In genomic region chr7:90349305-90349704, GRCh38 we compare ENCODE assay signal across 22 cellular contexts. TPM values are rescaled to one million over a fixed set of nuclear protein-coding genes. Genes with fewer than 3 reads are reported as not detected.
A peak's percentile ranks its signal among the peaks of the same experiment; 100 is the strongest.
DNase-seq lines count a peak whose midpoint lies in the region; ATAC-seq and TF ChIP-seq lines count a peak whose summit lies in the region.
"Had no signal": no experiment of that assay in that cellular context is flagged by ENCODE, and none has a peak within 500 bp of the region (broad histone marks: within the 10 kb centered on the region; RNA-seq: fewer than 3 reads in every experiment).

No MANE protein-coding gene starts in this region.

- H3K27me3 Mint-ChIP-seq in T-helper 1 cell treated with Interleukin-12 subunit alpha and Interleukin-12 subunit beta and Interleukin-4 antibody, amounts not matched to agents 30 μg/mL and 1 μg/mL, for 36 hours (ENCODE audit: low read depth): no peaks in the 10 kb centered on the region
- H3K27me3 Mint-ChIP-seq in Caco-2 (ENCODE audit: insufficient read depth, unreplicated experiment) (no peaks in the 10 kb centered on the region), nephron progenitor cell (ENCODE audit: low read depth, poor library complexity) (no peaks in the 10 kb centered on the region)
- no peaks in the 10 kb centered on the region for H3K27me3 Mint-ChIP-seq in central memory CD8-positive, alpha-beta T cell
- no peaks in the 10 kb centered on the region for H3K27me3 Mint-ChIP-seq in activated CD8-positive, alpha-beta T cell treated with anti-CD3 and anti-CD28 coated beads for 36 hours
- H3K27me3 Mint-ChIP-seq in activated CD4-positive, alpha-beta T cell treated with anti-CD3 and anti-CD28 coated beads, Interleukin-2, amount 10 ng/mL, durations not matched to agents 7 days and 5 days: no peaks in the 10 kb centered on the region

- H3K36me3 Mint-ChIP-seq in T-helper 1 cell treated with Interleukin-12 subunit alpha and Interleukin-12 subunit beta and Interleukin-4 antibody, amounts not matched to agents 30 μg/mL and 1 μg/mL, for 36 hours (ENCODE audit: low read depth): peaks cover 21% of the 10 kb centered on the region
- H3K36me3 Mint-ChIP-seq in Caco-2 (ENCODE audit: insufficient read depth, unreplicated experiment) (peaks cover 6% of the 10 kb centered on the region), nephron progenitor cell (ENCODE audit: low read depth) (peaks cover 28% of the 10 kb centered on the region)
- H3K36me3 Mint-ChIP-seq in central memory CD8-positive, alpha-beta T cell (ENCODE audit: insufficient read depth): peaks cover 25% of the 10 kb centered on the region
- H3K36me3 Mint-ChIP-seq in activated CD8-positive, alpha-beta T cell treated with anti-CD3 and anti-CD28 coated beads for 36 hours (ENCODE audit: low read depth): peaks cover 54% of the 10 kb centered on the region
- H3K36me3 Mint-ChIP-seq in activated CD4-positive, alpha-beta T cell treated with anti-CD3 and anti-CD28 coated beads, Interleukin-2, amount 10 ng/mL, durations not matched to agents 7 days and 5 days (ENCODE audit: low read depth): peaks cover 25% of the 10 kb centered on the region

- no peak for TF ChIP-seq CTCF in Caco-2 (IDR thresholded peaks at IDR 0.05; ENCODE audit: insufficient read depth in 1 of 2, low read depth in 1 of 2, low read length in 1 of 2, severe bottlenecking in 1 of 2, unreplicated experiment in 1 of 2)
- no peak for TF ChIP-seq CTCF in nephron progenitor cell (IDR thresholded peaks at IDR 0.05)
- no peak for TF ChIP-seq CTCF in activated CD8-positive, alpha-beta T cell treated with anti-CD3 and anti-CD28 coated beads for 36 hours (IDR thresholded peaks at IDR 0.05)

- no peaks in the 10 kb centered on the region for H3K36me3 ChIP-seq in Caco-2 (ENCODE audit: control insufficient read depth, insufficient read depth, low read length)

- peaks cover 7% of the 10 kb centered on the region for H3K9me3 Mint-ChIP-seq in T-helper 1 cell treated with Interleukin-12 subunit alpha and Interleukin-12 subunit beta and Interleukin-4 antibody, amounts not matched to agents 30 μg/mL and 1 μg/mL, for 36 hours
- no peaks in the 10 kb centered on the region for H3K9me3 Mint-ChIP-seq in Caco-2 (ENCODE audit: unreplicated experiment)
- H3K9me3 Mint-ChIP-seq in central memory CD8-positive, alpha-beta T cell: no peaks in the 10 kb centered on the region
- H3K9me3 Mint-ChIP-seq in nephron progenitor cell: no peaks in the 10 kb centered on the region
- H3K9me3 Mint-ChIP-seq in activated CD8-positive, alpha-beta T cell treated with anti-CD3 and anti-CD28 coated beads for 36 hours: peaks cover 2% of the 10 kb centered on the region
- H3K9me3 Mint-ChIP-seq in activated CD4-positive, alpha-beta T cell treated with anti-CD3 and anti-CD28 coated beads, Interleukin-2, amount 10 ng/mL, durations not matched to agents 7 days and 5 days: peaks cover 2% of the 10 kb centered on the region

- H3K4me1 Mint-ChIP-seq in T-helper 1 cell treated with Interleukin-12 subunit alpha and Interleukin-12 subunit beta and Interleukin-4 antibody, amounts not matched to agents 30 μg/mL and 1 μg/mL, for 36 hours (ENCODE audit: low read depth): peaks cover 25% of the 10 kb centered on the region
- peaks cover 32% of the 10 kb centered on the region for H3K4me1 Mint-ChIP-seq in Caco-2 (ENCODE audit: low read depth, unreplicated experiment)
- H3K4me1 Mint-ChIP-seq in central memory CD8-positive, alpha-beta T cell: peaks cover 65% of the 10 kb centered on the region
- peaks cover 22% of the 10 kb centered on the region for H3K4me1 Mint-ChIP-seq in nephron progenitor cell
- peaks cover 47% of the 10 kb centered on the region for H3K4me1 Mint-ChIP-seq in activated CD8-positive, alpha-beta T cell treated with anti-CD3 and anti-CD28 coated beads for 36 hours (ENCODE audit: low read depth)
- peaks cover 40% of the 10 kb centered on the region for H3K4me1 Mint-ChIP-seq in activated CD4-positive, alpha-beta T cell treated with anti-CD3 and anti-CD28 coated beads, Interleukin-2, amount 10 ng/mL, durations not matched to agents 7 days and 5 days

- CTCF ChIA-PET in Caco-2 (lab: Charles Lee): no interaction called here
- CTCF ChIA-PET in activated CD8-positive, alpha-beta T cell treated with anti-CD3 and anti-CD28 coated beads for 36 hours (lab: Charles Lee): interaction anchor here (1.0 kb wide), 1 partner anchor 10 kb away, joined by 3 read pairs; no protein-coding TSS in a partner anchor
- CTCF ChIA-PET in activated CD4-positive, alpha-beta T cell treated with anti-CD3 and anti-CD28 coated beads, Interleukin-2, amount 10 ng/mL, durations not matched to agents 7 days and 5 days (lab: Charles Lee): no interaction called here

- no peaks in the 10 kb centered on the region for H3K27me3 ChIP-seq in Caco-2 (replicated peaks; ENCODE audit: control insufficient read depth, insufficient read depth, low read length)
- H3K27me3 ChIP-seq: BE2C, MG63 had no signal

- POLR2A ChIA-PET in Caco-2 (lab: Charles Lee): no interaction called here
- POLR2A ChIA-PET in activated CD8-positive, alpha-beta T cell treated with anti-CD3 and anti-CD28 coated beads for 36 hours (lab: Charles Lee): no interaction called here
- POLR2A ChIA-PET in activated CD4-positive, alpha-beta T cell treated with anti-CD3 and anti-CD28 coated beads, Interleukin-2, amount 10 ng/mL, durations not matched to agents 7 days and 5 days (lab: Charles Lee): no interaction called here

- no peak for DNase-seq in T-helper 1 cell
- DNase-seq in Caco-2: peak in 1 of 2 experiments; percentile 50
- DNase-seq in central memory CD8-positive, alpha-beta T cell (ENCODE audit: low spot score in 2 of 2): no peak
- no peak for DNase-seq in nephron progenitor cell
- no peak for DNase-seq in NCI-H1105 treated with DMSO at 0.1 percent for 48 hours (lab: John Stamatoyannopoulos, UW)
- DNase-seq in activated CD8-positive, alpha-beta T cell treated with anti-CD3 and anti-CD28 coated beads for 36 hours: no peak
- DNase-seq in activated CD4-positive, alpha-beta T cell treated with anti-CD3 and anti-CD28 coated beads, Interleukin-2, amount 10 ng/mL, durations not matched to agents 7 days and 5 days: no peak
- DNase-seq: 8988T, BE2C, DMS79, Karpas-422, MG63, NCI-H1048, NCI-H1436 treated with DMSO at 0.1 percent for 48 hours, NCI-H2081, NCI-H2171 treated with DMSO at 0.1 percent for 48 hours, NCI-H446 treated with DMSO at 0.1 percent for 48 hours, NCI-H69 had no signal

- no peak for ATAC-seq in central memory CD8-positive, alpha-beta T cell (replicated peaks; ENCODE audit: extremely low read depth, poor library complexity, severe bottlenecking)
- no peak for ATAC-seq in activated CD8-positive, alpha-beta T cell treated with anti-CD3 and anti-CD28 coated beads for 36 hours
- ATAC-seq: Right ventricle myocardium inferior had no signal

- H3K9me3 ChIP-seq in Caco-2: no peaks in the 10 kb centered on the region
- H3K9me3 ChIP-seq: BE2C, MG63 had no signal

- H3K4me1 ChIP-seq in Caco-2: peaks cover 15% of the 10 kb centered on the region
- H3K4me1 ChIP-seq: BE2C had no signal

- BruUV-seq in Caco-2 (replicated peaks; lab: Mats Ljungman, UMichigan): no TSS peak

- H3K4me3 Mint-ChIP-seq in T-helper 1 cell treated with Interleukin-12 subunit alpha and Interleukin-12 subunit beta and Interleukin-4 antibody, amounts not matched to agents 30 μg/mL and 1 μg/mL, for 36 hours: peak overlapping the region; percentile 12
- peak overlapping the region; percentile 30 for H3K4me3 Mint-ChIP-seq in Caco-2 (ENCODE audit: unreplicated experiment)
- no peak overlapping the region for H3K4me3 Mint-ChIP-seq in central memory CD8-positive, alpha-beta T cell
- no peak overlapping the region for H3K4me3 Mint-ChIP-seq in nephron progenitor cell
- H3K4me3 Mint-ChIP-seq in activated CD8-positive, alpha-beta T cell treated with anti-CD3 and anti-CD28 coated beads for 36 hours: no peak overlapping the region
- H3K4me3 Mint-ChIP-seq in activated CD4-positive, alpha-beta T cell treated with anti-CD3 and anti-CD28 coated beads, Interleukin-2, amount 10 ng/mL, durations not matched to agents 7 days and 5 days: no peak overlapping the region

- H3K27ac Mint-ChIP-seq in T-helper 1 cell treated with Interleukin-12 subunit alpha and Interleukin-12 subunit beta and Interleukin-4 antibody, amounts not matched to agents 30 μg/mL and 1 μg/mL, for 36 hours: no peak overlapping the region
- H3K27ac Mint-ChIP-seq in Caco-2 (ENCODE audit: unreplicated experiment) (peak overlapping the region; percentile 45), nephron progenitor cell (peak overlapping the region; percentile 90)
- peak overlapping the region; percentile 97 for H3K27ac Mint-ChIP-seq in central memory CD8-positive, alpha-beta T cell (ENCODE audit: low read depth)
- no peak overlapping the region for H3K27ac Mint-ChIP-seq in activated CD8-positive, alpha-beta T cell treated with anti-CD3 and anti-CD28 coated beads for 36 hours
- no peak overlapping the region for H3K27ac Mint-ChIP-seq in activated CD4-positive, alpha-beta T cell treated with anti-CD3 and anti-CD28 coated beads, Interleukin-2, amount 10 ng/mL, durations not matched to agents 7 days and 5 days

- intact Hi-C loops in Caco-2 (cut with micrococcal nuclease; ENCODE audit: unreplicated experiment): loop anchor here (5.0 kb wide), 1 partner anchor 197 kb away; the partner anchor contains the start of gene STEAP1
- intact Hi-C loops in activated CD8-positive, alpha-beta T cell treated with anti-CD3 and anti-CD28 coated beads for 36 hours (cut with micrococcal nuclease): loop anchor here (5.0 kb wide), 1 partner anchor 53 kb away; the partner anchor contains the start of gene CLDN12

- no peak overlapping the region for H3K4me3 ChIP-seq in Caco-2 (ENCODE audit: low read depth, low read length)
- H3K4me3 ChIP-seq: MG63 had no signal

RNA-seq across cellular contexts. Expression of gene GTPBP10, which starts 2.8 kb away (rescaled TPM):
- 42.7 and 45.2 TPM in 2 replicates for total RNA-seq in Caco-2 (2022)
- total RNA-seq in activated CD8-positive, alpha-beta T cell treated with anti-CD3 and anti-CD28 coated beads for 36 hours: 10 to 100 TPM; 47.9 to 48.1 TPM
- 10 to 100 TPM; 24.0 to 30.1 TPM for total RNA-seq in activated CD4-positive, alpha-beta T cell treated with anti-CD3 and anti-CD28 coated beads, Interleukin-2, amount 10 ng/mL, durations not matched to agents 7 days and 5 days

RNA-seq across cellular contexts. Expression of gene FAM237B, which starts 28.2 kb away (rescaled TPM):
- not detected in 2 replicates for total RNA-seq in Caco-2 (2022)
- total RNA-seq in activated CD8-positive, alpha-beta T cell treated with anti-CD3 and anti-CD28 coated beads for 36 hours: not detected
- not detected for total RNA-seq in activated CD4-positive, alpha-beta T cell treated with anti-CD3 and anti-CD28 coated beads, Interleukin-2, amount 10 ng/mL, durations not matched to agents 7 days and 5 days
- total RNA-seq: HT-29, Right ventricle myocardium inferior, SK-MEL-5 had no signal

RNA-seq across cellular contexts. Expression of gene CLDN12, which starts 54.0 kb away (rescaled TPM):
- total RNA-seq in Caco-2 (2022): 38.4 and 39.5 TPM in 2 replicates
- total RNA-seq in activated CD8-positive, alpha-beta T cell treated with anti-CD3 and anti-CD28 coated beads for 36 hours: 1 to 10 TPM; 3.9 to 4.3 TPM
- 1 to 10 TPM; 2.4 TPM for total RNA-seq in activated CD4-positive, alpha-beta T cell treated with anti-CD3 and anti-CD28 coated beads, Interleukin-2, amount 10 ng/mL, durations not matched to agents 7 days and 5 days

Comparison
In these comparisons a context has a peak if more than half of its experiments do, and no peak if none do; other contexts are left out.
1. H3K27ac Mint-ChIP-seq: peak in Caco-2 (single experiment), central memory CD8-positive, alpha-beta T cell (single experiment) and nephron progenitor cell (single experiment); none in T-helper 1 cell treated with Interleukin-12 subunit alpha and Interleukin-12 subunit beta and Interleukin-4 antibody, amounts not matched to agents 30 μg/mL and 1 μg/mL, for 36 hours (single experiment), activated CD8-positive, alpha-beta T cell treated with anti-CD3 and anti-CD28 coated beads for 36 hours (single experiment) and activated CD4-positive, alpha-beta T cell treated with anti-CD3 and anti-CD28 coated beads, Interleukin-2, amount 10 ng/mL, durations not matched to agents 7 days and 5 days (single experiment).
2. H3K4me3 Mint-ChIP-seq: peak in T-helper 1 cell treated with Interleukin-12 subunit alpha and Interleukin-12 subunit beta and Interleukin-4 antibody, amounts not matched to agents 30 μg/mL and 1 μg/mL, for 36 hours (single experiment) and Caco-2 (single experiment); none in central memory CD8-positive, alpha-beta T cell (single experiment), nephron progenitor cell (single experiment), activated CD8-positive, alpha-beta T cell treated with anti-CD3 and anti-CD28 coated beads for 36 hours (single experiment) and activated CD4-positive, alpha-beta T cell treated with anti-CD3 and anti-CD28 coated beads, Interleukin-2, amount 10 ng/mL, durations not matched to agents 7 days and 5 days (single experiment).